Comparison of ENCODE assay signal across 18 cellular contexts in the genomic region with DNA sequence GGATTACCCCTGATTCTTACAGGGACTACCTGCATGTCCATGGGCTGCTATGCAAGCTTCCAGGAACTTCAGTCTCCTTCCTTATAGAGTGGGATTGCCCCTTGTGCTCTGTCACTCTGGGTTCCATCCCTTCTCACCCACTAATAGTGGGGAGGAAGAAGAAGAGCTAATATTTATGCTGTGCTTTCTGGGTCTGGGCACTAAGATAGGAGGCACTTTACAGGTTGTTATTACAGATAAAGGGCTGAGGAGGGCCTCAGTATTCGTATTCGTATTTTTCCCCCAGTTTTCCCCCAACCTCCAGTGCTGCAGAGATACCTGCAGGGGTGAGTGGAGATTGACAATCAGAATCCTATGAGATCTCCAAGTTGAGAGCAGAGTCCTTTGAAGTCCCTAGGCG. TPM values are rescaled to one million over a fixed set of nuclear protein-coding genes. Genes with fewer than 3 reads are reported as not detected.
A peak's percentile ranks its signal among the peaks of the same experiment; 100 is the strongest.
DNase-seq lines count a peak whose midpoint lies in the region; ATAC-seq and TF ChIP-seq lines count a peak whose summit lies in the region.
"Had no signal": no experiment of that assay in that cellular context is flagged by ENCODE, and none has a peak within 500 bp of the region (broad histone marks: within the 10 kb centered on the region; RNA-seq: fewer than 3 reads in every experiment).

No MANE protein-coding gene starts in this region.

- H3K27ac ChIP-seq in GM23338 (ENCODE audit: low read depth), result no peak overlapping the region
- H3K27ac ChIP-seq: BLaER1 had no signal

- no peak for TF ChIP-seq CTCF in GM23338 (conservative IDR thresholded peaks at IDR 0.05; ENCODE audit: low read depth in 2 of 2)

- no peak for ATAC-seq in GM23338
- no peak for ATAC-seq in left colon

- peaks cover 6% of the 10 kb centered on the region; the same call in 1 of the 2 replicates for H3K4me1 ChIP-seq in GM23338 (ENCODE audit: insufficient read depth)
- H3K4me1 ChIP-seq: BE2C, BLaER1, Caco-2 had no signal

- no peaks in the 10 kb centered on the region for H3K79me2 ChIP-seq in GM23338 (replicated peaks; ENCODE audit: insufficient read depth)

- no peaks in the 10 kb centered on the region for H3F3A ChIP-seq in GM23338 (replicated peaks; ENCODE audit: low read depth)

- no peak overlapping the region for H3K4me3 ChIP-seq in GM23338
- H3K4me3 ChIP-seq: BLaER1 had no signal

- DNase-seq in CMK (ENCODE audit: low read depth), result peak; percentile 30
- DNase-seq in GM23338 (ENCODE audit: low spot score), result no peak
- peak; percentile 47 to 69 for DNase-seq in erythroblast (lab: John Stamatoyannopoulos, UW)
- no peak for DNase-seq in left colon
- DNase-seq in NCI-H1105 (lab: John Stamatoyannopoulos, UW), result no peak
- DNase-seq: 8988T; ACHN; BE2C; C1 segment of cervical spinal cord; Caco-2; Calu3; CD4-positive, alpha-beta memory T cell; CD4-positive, CD25-positive, alpha-beta regulatory T cell; CD8-positive, alpha-beta memory T cell; DMS79 treated with DMSO at 0.1 percent for 48 hours; GF-D8 had no signal

- H3K36me3 Mint-ChIP-seq in GM23338 (ENCODE audit: low read depth), result no peaks in the 10 kb centered on the region
- H3K36me3 Mint-ChIP-seq: CD14-positive monocyte; CD4-positive, alpha-beta memory T cell; CD4-positive, CD25-positive, alpha-beta regulatory T cell; CD8-positive, alpha-beta memory T cell had no signal

- no peak overlapping the region for H3K27ac Mint-ChIP-seq in GM23338
- H3K27ac Mint-ChIP-seq: CD4-positive, CD25-positive, alpha-beta regulatory T cell had no signal

- H3K9me3 Mint-ChIP-seq in GM23338, result no peaks in the 10 kb centered on the region
- H3K9me3 Mint-ChIP-seq: CD14-positive monocyte; CD4-positive, alpha-beta memory T cell; CD4-positive, CD25-positive, alpha-beta regulatory T cell; CD8-positive, alpha-beta memory T cell had no signal

- no peaks in the 10 kb centered on the region for H3K27me3 ChIP-seq in GM23338 (ENCODE audit: insufficient read depth)
- H3K27me3 ChIP-seq: BE2C, BLaER1 had no signal

- no peaks in the 10 kb centered on the region for H4K20me1 ChIP-seq in GM23338 (replicated peaks; ENCODE audit: insufficient read depth)
- H4K20me1 ChIP-seq: BLaER1 had no signal

- no peak overlapping the region for H3K4me2 ChIP-seq in GM23338
- H3K4me2 ChIP-seq: BLaER1 had no signal

- no peak for TF ChIP-seq POLR2A in erythroblast (IDR thresholded peaks at IDR 0.05; ENCODE audit: low read length)

- H3K4me3 Mint-ChIP-seq in GM23338, result no peak overlapping the region
- H3K4me3 Mint-ChIP-seq: CD14-positive monocyte; CD4-positive, alpha-beta memory T cell; CD4-positive, CD25-positive, alpha-beta regulatory T cell; CD8-positive, alpha-beta memory T cell had no signal

- H3K36me3 ChIP-seq in GM23338 (ENCODE audit: insufficient read depth), result no peaks in the 10 kb centered on the region
- H3K36me3 ChIP-seq: BE2C, BLaER1 had no signal

- no peaks in the 10 kb centered on the region for H3K9me2 ChIP-seq in GM23338 (ENCODE audit: insufficient read depth)

- peaks cover 4% of the 10 kb centered on the region for H3K27me3 Mint-ChIP-seq in GM23338 (ENCODE audit: insufficient read depth, low read depth, poor library complexity)

- peaks cover 10% of the 10 kb centered on the region for H3K4me1 Mint-ChIP-seq in GM23338
- H3K4me1 Mint-ChIP-seq: CD14-positive monocyte had no signal

- intact Hi-C loops in left colon (cut with DNase I, micrococcal nuclease), result no loop called here

- H2AFZ ChIP-seq in GM23338, result peak overlapping the region; percentile 32; the same call in 1 of the 2 replicates

TF ChIP-seq in GM23338, 12 proteins besides CTCF, POLR2A, EP300 and RAD21 (continues in another document):
- TF ChIP-seq, protein P1, sequence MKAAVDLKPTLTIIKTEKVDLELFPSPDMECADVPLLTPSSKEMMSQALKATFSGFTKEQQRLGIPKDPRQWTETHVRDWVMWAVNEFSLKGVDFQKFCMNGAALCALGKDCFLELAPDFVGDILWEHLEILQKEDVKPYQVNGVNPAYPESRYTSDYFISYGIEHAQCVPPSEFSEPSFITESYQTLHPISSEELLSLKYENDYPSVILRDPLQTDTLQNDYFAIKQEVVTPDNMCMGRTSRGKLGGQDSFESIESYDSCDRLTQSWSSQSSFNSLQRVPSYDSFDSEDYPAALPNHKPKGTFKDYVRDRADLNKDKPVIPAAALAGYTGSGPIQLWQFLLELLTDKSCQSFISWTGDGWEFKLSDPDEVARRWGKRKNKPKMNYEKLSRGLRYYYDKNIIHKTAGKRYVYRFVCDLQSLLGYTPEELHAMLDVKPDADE (IDR thresholded peaks at IDR 0.05), result no peak
- no peak for TF ChIP-seq JUNB (IDR thresholded peaks at IDR 0.05; ENCODE audit: unreplicated experiment)
- TF ChIP-seq NANOG (IDR thresholded peaks at IDR 0.05; ENCODE audit: borderline replicate concordance), result no peak
- TF ChIP-seq, protein P2, sequence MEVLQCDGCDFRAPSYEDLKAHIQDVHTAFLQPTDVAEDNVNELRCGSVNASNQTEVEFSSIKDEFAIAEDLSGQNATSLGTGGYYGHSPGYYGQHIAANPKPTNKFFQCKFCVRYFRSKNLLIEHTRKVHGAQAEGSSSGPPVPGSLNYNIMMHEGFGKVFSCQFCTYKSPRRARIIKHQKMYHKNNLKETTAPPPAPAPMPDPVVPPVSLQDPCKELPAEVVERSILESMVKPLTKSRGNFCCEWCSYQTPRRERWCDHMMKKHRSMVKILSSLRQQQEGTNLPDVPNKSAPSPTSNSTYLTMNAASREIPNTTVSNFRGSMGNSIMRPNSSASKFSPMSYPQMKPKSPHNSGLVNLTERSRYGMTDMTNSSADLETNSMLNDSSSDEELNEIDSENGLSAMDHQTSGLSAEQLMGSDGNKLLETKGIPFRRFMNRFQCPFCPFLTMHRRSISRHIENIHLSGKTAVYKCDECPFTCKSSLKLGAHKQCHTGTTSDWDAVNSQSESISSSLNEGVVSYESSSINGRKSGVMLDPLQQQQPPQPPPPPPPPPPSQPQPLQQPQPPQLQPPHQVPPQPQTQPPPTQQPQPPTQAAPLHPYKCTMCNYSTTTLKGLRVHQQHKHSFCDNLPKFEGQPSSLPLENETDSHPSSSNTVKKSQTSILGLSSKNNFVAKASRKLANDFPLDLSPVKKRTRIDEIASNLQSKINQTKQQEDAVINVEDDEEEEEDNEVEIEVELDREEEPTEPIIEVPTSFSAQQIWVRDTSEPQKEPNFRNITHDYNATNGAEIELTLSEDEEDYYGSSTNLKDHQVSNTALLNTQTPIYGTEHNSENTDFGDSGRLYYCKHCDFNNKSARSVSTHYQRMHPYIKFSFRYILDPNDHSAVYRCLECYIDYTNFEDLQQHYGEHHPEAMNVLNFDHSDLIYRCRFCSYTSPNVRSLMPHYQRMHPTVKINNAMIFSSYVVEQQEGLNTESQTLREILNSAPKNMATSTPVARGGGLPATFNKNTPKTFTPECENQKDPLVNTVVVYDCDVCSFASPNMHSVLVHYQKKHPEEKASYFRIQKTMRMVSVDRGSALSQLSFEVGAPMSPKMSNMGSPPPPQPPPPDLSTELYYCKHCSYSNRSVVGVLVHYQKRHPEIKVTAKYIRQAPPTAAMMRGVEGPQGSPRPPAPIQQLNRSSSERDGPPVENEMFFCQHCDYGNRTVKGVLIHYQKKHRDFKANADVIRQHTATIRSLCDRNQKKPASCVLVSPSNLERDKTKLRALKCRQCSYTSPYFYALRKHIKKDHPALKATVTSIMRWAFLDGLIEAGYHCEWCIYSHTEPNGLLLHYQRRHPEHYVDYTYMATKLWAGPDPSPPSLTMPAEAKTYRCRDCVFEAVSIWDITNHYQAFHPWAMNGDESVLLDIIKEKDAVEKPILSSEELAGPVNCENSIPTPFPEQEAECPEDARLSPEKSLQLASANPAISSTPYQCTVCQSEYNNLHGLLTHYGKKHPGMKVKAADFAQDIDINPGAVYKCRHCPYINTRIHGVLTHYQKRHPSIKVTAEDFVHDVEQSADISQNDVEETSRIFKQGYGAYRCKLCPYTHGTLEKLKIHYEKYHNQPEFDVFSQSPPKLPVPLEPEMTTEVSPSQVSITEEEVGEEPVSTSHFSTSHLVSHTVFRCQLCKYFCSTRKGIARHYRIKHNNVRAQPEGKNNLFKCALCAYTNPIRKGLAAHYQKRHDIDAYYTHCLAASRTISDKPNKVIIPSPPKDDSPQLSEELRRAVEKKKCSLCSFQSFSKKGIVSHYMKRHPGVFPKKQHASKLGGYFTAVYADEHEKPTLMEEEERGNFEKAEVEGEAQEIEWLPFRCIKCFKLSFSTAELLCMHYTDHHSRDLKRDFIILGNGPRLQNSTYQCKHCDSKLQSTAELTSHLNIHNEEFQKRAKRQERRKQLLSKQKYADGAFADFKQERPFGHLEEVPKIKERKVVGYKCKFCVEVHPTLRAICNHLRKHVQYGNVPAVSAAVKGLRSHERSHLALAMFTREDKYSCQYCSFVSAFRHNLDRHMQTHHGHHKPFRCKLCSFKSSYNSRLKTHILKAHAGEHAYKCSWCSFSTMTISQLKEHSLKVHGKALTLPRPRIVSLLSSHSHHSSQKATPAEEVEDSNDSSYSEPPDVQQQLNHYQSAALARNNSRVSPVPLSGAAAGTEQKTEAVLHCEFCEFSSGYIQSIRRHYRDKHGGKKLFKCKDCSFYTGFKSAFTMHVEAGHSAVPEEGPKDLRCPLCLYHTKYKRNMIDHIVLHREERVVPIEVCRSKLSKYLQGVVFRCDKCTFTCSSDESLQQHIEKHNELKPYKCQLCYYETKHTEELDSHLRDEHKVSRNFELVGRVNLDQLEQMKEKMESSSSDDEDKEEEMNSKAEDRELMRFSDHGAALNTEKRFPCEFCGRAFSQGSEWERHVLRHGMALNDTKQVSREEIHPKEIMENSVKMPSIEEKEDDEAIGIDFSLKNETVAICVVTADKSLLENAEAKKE (CRISPR knock-in tag; IDR thresholded peaks at IDR 0.05), result no peak
- no peak for TF ChIP-seq ZNF114 (CRISPR knock-in tag; IDR thresholded peaks at IDR 0.05)

RNA-seq across cellular contexts. Expression of a gene that starts 14.2 kb away (rescaled TPM):
- 197 and 229 TPM in 2 replicates for total RNA-seq in GM23338 (2014; rRNA removed; shearing (Covaris generic))
- 70.0 and 76.6 TPM in 2 replicates for polyA plus RNA-seq in GM23338 (2016; fragmentation: Nextera tagmentation; extraction: Ambion mirVana)
- total RNA-seq in left colon, result 10 to 100 TPM; 64.1 to 90.4 TPM

Comparison
In these comparisons a context has a peak if more than half of its experiments do, and no peak if none do; other contexts are left out.
1. DNase-seq: peak in CMK (single experiment) and erythroblast (2 of 2); none in GM23338 (single experiment), left colon (0 of 2) and NCI-H1105 (single experiment).